Comparison of ENCODE assay signal across 16 cellular contexts in genomic region chr9:37951671-37952579, GRCh38. TPM values are rescaled to one million over a fixed set of nuclear protein-coding genes. Genes with fewer than 3 reads are reported as not detected.
A peak's percentile ranks its signal among the peaks of the same experiment; 100 is the strongest.
DNase-seq lines count a peak whose midpoint lies in the region; ATAC-seq and TF ChIP-seq lines count a peak whose summit lies in the region.
"Had no signal": no experiment of that assay in that cellular context is flagged by ENCODE, and none has a peak within 500 bp of the region (broad histone marks: within the 10 kb centered on the region; RNA-seq: fewer than 3 reads in every experiment).

No MANE protein-coding gene starts in this region.

- no peak overlapping the region for H3K4me3 Mint-ChIP-seq in Caco-2 (ENCODE audit: unreplicated experiment)
- H3K4me3 Mint-ChIP-seq in HFFc6 = peak overlapping the region; percentile 42
- H3K4me3 Mint-ChIP-seq in nephron progenitor cell = no peak overlapping the region
- no peak overlapping the region for H3K4me3 Mint-ChIP-seq in CD14-positive monocyte
- H3K4me3 Mint-ChIP-seq: neural progenitor cell had no signal

- DNase-seq in Caco-2 (no peak), HFFc6 (no peak), brain microvascular endothelial cell (no peak), nephron progenitor cell (no peak), CD14-positive monocyte (ENCODE audit: low spot score) (no peak)
- DNase-seq: activated CD8-positive, alpha-beta memory T cell treated with anti-CD3 and anti-CD28 coated beads, Interleukin-2, amount 50 U/mL, for 4 hours; central memory CD4-positive, alpha-beta T cell; GOT3; NCI-H446 treated with DMSO at 0.1 percent for 48 hours; PC-9 had no signal

- H3K4me1 ChIP-seq in Caco-2 = peaks cover 24% of the 10 kb centered on the region
- H3K4me1 ChIP-seq: neural progenitor cell had no signal

- intact Hi-C loops in Caco-2 (cut with micrococcal nuclease; ENCODE audit: unreplicated experiment) = loop anchor here (2.0 kb wide), 1 partner anchor 13 kb away; no protein-coding TSS in a partner anchor
- intact Hi-C loops in CD14-positive monocyte (cut with micrococcal nuclease) = no loop called here

- CTCF ChIA-PET in Caco-2 (lab: Charles Lee) = no interaction called here

- peaks cover 27% of the 10 kb centered on the region for H3K4me1 Mint-ChIP-seq in Caco-2 (ENCODE audit: low read depth, unreplicated experiment)
- peaks cover 68% of the 10 kb centered on the region for H3K4me1 Mint-ChIP-seq in HFFc6 (ENCODE audit: low read depth)
- peaks cover 44% of the 10 kb centered on the region for H3K4me1 Mint-ChIP-seq in nephron progenitor cell
- H3K4me1 Mint-ChIP-seq in CD14-positive monocyte = no peaks in the 10 kb centered on the region

- POLR2A ChIA-PET in Caco-2 (lab: Charles Lee) = no interaction called here

- H3K36me3 Mint-ChIP-seq in Caco-2 (ENCODE audit: insufficient read depth, unreplicated experiment) (peaks cover 60% of the 10 kb centered on the region), HFFc6 (ENCODE audit: low read depth) (peaks cover 47% of the 10 kb centered on the region), nephron progenitor cell (ENCODE audit: low read depth) (peaks cover 27% of the 10 kb centered on the region), CD14-positive monocyte (peaks cover 24 to 31% of the 10 kb centered on the region in 2 donors)

- in situ Hi-C loops in brain microvascular endothelial cell (cut with HindIII; ENCODE audit: low pct_ligation_motif_present, low sequenced_read_pairs) = no loop called here

- no TSS peak for BruUV-seq in Caco-2 (replicated peaks; lab: Mats Ljungman, UMichigan)

- H3K27ac Mint-ChIP-seq in Caco-2 (ENCODE audit: unreplicated experiment) (peak overlapping the region; percentile 32), HFFc6 (peak overlapping the region; percentile 94), nephron progenitor cell (peak overlapping the region; percentile 62), CD14-positive monocyte (peak overlapping the region in 3 of 7 donors; percentile 5 to 43 (median 20))
- H3K27ac Mint-ChIP-seq: neural progenitor cell had no signal

- H3K27me3 ChIP-seq in Caco-2 (replicated peaks; ENCODE audit: control insufficient read depth, insufficient read depth, low read length) = no peaks in the 10 kb centered on the region
- no peaks in the 10 kb centered on the region for H3K27me3 ChIP-seq in brain microvascular endothelial cell (replicated peaks)
- H3K27me3 ChIP-seq: gastroesophageal sphincter, neural progenitor cell had no signal

- TF ChIP-seq CTCF in Caco-2 (IDR thresholded peaks at IDR 0.05; ENCODE audit: insufficient read depth in 1 of 2, low read depth in 1 of 2, low read length in 1 of 2, severe bottlenecking in 1 of 2, unreplicated experiment in 1 of 2) (no peak), HFFc6 (IDR thresholded peaks at IDR 0.05) (no peak), brain microvascular endothelial cell (IDR thresholded peaks at IDR 0.05; ENCODE audit: low read depth, low read length, missing control alignments) (no peak), nephron progenitor cell (IDR thresholded peaks at IDR 0.05) (no peak), CD14-positive monocyte (IDR thresholded peaks at IDR 0.05) (no peak)

- peak overlapping the region; percentile 10 for H3K27ac ChIP-seq in brain microvascular endothelial cell
- H3K27ac ChIP-seq: neural progenitor cell had no signal

- H3K27me3 Mint-ChIP-seq in Caco-2 (ENCODE audit: insufficient read depth, unreplicated experiment) (no peaks in the 10 kb centered on the region), HFFc6 (ENCODE audit: insufficient read depth) (peaks cover 6% of the 10 kb centered on the region), nephron progenitor cell (ENCODE audit: low read depth, poor library complexity) (peaks cover 4% of the 10 kb centered on the region), CD14-positive monocyte (ENCODE audit: low read depth in 3 of 3) (peaks cover 0 to 5% (median 0%) of the 10 kb centered on the region in 3 donors)

- ATAC-seq in HG03520 (IDR thresholded peaks at IDR 0.05; ENCODE audit: unreplicated experiment) (no peak), GM18909 (IDR thresholded peaks at IDR 0.05; ENCODE audit: poor library complexity, unreplicated experiment) (no peak)
- ATAC-seq: activated naive CD4-positive, alpha-beta T cell treated with anti-CD3 and anti-CD28 coated beads, Interleukin-2, amount 50 U/mL, for 72 hours; gastroesophageal sphincter; right cardiac atrium had no signal

- H3K9me3 Mint-ChIP-seq in Caco-2 (ENCODE audit: unreplicated experiment) = no peaks in the 10 kb centered on the region
- H3K9me3 Mint-ChIP-seq in HFFc6 = peaks cover 7% of the 10 kb centered on the region; the same call in 1 of the 2 replicates
- no peaks in the 10 kb centered on the region for H3K9me3 Mint-ChIP-seq in nephron progenitor cell
- H3K9me3 Mint-ChIP-seq in CD14-positive monocyte = no peaks in the 10 kb centered on the region
- H3K9me3 Mint-ChIP-seq: neural progenitor cell had no signal

- H3K9me3 ChIP-seq in Caco-2 = no peaks in the 10 kb centered on the region
- H3K9me3 ChIP-seq: gastroesophageal sphincter had no signal

- H3K4me3 ChIP-seq in Caco-2 (ENCODE audit: low read depth, low read length) (no peak overlapping the region), brain microvascular endothelial cell (ENCODE audit: low read depth, low read length) (no peak overlapping the region)
- H3K4me3 ChIP-seq: gastroesophageal sphincter, neural progenitor cell, PC-9 had no signal

- H3K36me3 ChIP-seq in Caco-2 (ENCODE audit: control insufficient read depth, insufficient read depth, low read length) (peaks cover 2% of the 10 kb centered on the region), brain microvascular endothelial cell (replicated peaks) (peaks cover 40% of the 10 kb centered on the region)
- H3K36me3 ChIP-seq: neural progenitor cell had no signal

RNA-seq across cellular contexts. Expression of gene SLC25A51, which starts 48.0 kb away (rescaled TPM):
- total RNA-seq in Caco-2 (2022) = 29.1 and 29.3 TPM in 2 replicates
- 10 to 100 TPM; 29.1 to 35.0 (median 32.9) TPM for total RNA-seq in HFFc6 (2021; fragmentation: NEBNext Ultra II Directional; extraction: Animal tissue kit (Norgen Biotek cat#: 25700))
- 1 to 10 TPM; 5.9 to 8.9 TPM for polyA plus RNA-seq in CD14-positive monocyte
